In the genomic region with DNA sequence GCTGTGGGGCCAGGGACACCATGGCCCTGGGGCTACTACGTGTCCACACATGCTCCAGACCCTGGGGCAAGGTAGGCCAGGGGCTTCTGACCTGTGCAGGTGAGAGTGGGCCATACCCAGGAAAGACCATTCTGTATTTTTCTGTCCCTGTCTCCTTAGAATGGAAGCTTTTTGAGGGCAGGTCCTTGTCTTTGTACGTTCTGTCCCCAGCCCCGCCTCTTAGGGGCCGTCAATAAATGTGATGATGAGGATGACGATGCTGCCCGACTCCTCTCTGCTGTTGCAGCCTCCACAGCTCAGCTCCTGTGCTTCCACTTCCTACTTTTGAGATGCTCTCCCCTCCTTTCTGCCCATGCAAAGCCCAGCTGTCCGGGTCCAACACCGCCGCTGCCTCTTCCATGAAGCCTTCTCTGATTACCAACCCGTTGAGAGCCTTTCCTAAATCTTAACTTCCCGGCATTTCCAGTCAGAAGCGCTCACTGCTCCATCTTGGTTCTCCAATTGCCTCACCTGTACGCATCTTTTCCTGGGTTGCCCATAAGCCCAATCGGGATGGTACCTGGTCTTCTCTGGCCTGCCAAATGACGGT, we compare ENCODE assay signal across 1 cellular context.
TF ChIP-seq lines count a peak whose summit lies in the region.

No MANE protein-coding gene starts in this region.

TF ChIP-seq in A549, 52 proteins besides CTCF, POLR2A, EP300 and RAD21 (continued from another document):
- TF ChIP-seq, protein P1, sequence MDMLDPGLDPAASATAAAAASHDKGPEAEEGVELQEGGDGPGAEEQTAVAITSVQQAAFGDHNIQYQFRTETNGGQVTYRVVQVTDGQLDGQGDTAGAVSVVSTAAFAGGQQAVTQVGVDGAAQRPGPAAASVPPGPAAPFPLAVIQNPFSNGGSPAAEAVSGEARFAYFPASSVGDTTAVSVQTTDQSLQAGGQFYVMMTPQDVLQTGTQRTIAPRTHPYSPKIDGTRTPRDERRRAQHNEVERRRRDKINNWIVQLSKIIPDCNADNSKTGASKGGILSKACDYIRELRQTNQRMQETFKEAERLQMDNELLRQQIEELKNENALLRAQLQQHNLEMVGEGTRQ (IDR thresholded peaks at IDR 0.05), result 0 out of 2 replicates have a peak, but pooled peaks have one; percentile 5
